Comparison of ENCODE assay signal across 12 cellular contexts in genomic region chr11:33721984-33722383, GRCh38. TPM values are rescaled to one million over a fixed set of nuclear protein-coding genes. Genes with fewer than 3 reads are reported as not detected.
DNase-seq lines count a peak whose midpoint lies in the region; ATAC-seq and TF ChIP-seq lines count a peak whose summit lies in the region.
"Had no signal": no experiment of that assay in that cellular context is flagged by ENCODE, and none has a peak within 500 bp of the region (broad histone marks: within the 10 kb centered on the region; RNA-seq: fewer than 3 reads in every experiment).

No MANE protein-coding gene starts in this region.

- intact Hi-C loops in Right ventricle myocardium superior (cut with DNase I) (no loop called here), left cardiac atrium (cut with DNase I) (no loop called here), transverse colon (cut with DNase I; ENCODE audit: low total_unique reads) (no loop called here)

- H3K4me3 ChIP-seq in coronary artery = no peak overlapping the region
- no peak overlapping the region for H3K4me3 ChIP-seq in transverse colon

- H3K27ac ChIP-seq in coronary artery (peak overlapping the region; percentile 28 to 82), transverse colon (peak overlapping the region; percentile 52 to 74 (median 62))
- H3K27ac ChIP-seq: KMS-11 had no signal

- peaks cover 18 to 48% (median 22%) of the 10 kb centered on the region in 4 donors for H3K4me1 ChIP-seq in transverse colon

- no peak for TF ChIP-seq EP300 in transverse colon (IDR thresholded peaks at IDR 0.05; ENCODE audit: low read depth)

- no peaks in the 10 kb centered on the region for H3K9me3 ChIP-seq in transverse colon

- 89% methylated on average over 4 of the region's 5 CpGs; no CpG with 5 or more reads in 1 of the 2 donors for WGBS in transverse colon (ENCODE audit: low coverage in 1 of 2), 2 donors

- in situ Hi-C loops in transverse colon (cut with MboI; ENCODE audit: low pct_ligation_motif_present in 1 of 4, low pct_unique_long_range_greater_than_20kb in 1 of 4, low sequenced_read_pairs in 3 of 4) = no loop called here

- no peak for TF ChIP-seq POLR2A in transverse colon (IDR thresholded peaks at IDR 0.05)

- peak; percentile 11 for ATAC-seq in Right ventricle myocardium superior (ENCODE audit: poor library complexity)
- ATAC-seq in left cardiac atrium = no peak

- peaks cover 0 to 25% (median 12%) of the 10 kb centered on the region in 4 donors for H3K36me3 ChIP-seq in transverse colon

- DNase-seq in Right ventricle myocardium superior (no peak), left cardiac atrium (no peak), coronary artery (ENCODE audit: low spot score) (no peak), myocyte (ENCODE audit: low read depth) (peak; percentile 34), transverse colon (no peak), EL (no peak), OCI-M2 (lab: John Stamatoyannopoulos, UW; ENCODE audit: unreplicated experiment) (no peak)
- no peak for DNase-seq in activated naive CD4-positive, alpha-beta T cell (lab: John Stamatoyannopoulos, UW)
- DNase-seq: activated T-cell treated with anti-CD3 and anti-CD28 coated beads, Interleukin-2, amount 50 U/mL, for 4 hours; GOT3; midbrain had no signal

- TF ChIP-seq CTCF in coronary artery (IDR thresholded peaks at IDR 0.05) (no peak), transverse colon (IDR thresholded peaks at IDR 0.05) (no peak)

- H3K27me3 ChIP-seq in transverse colon = no peaks in the 10 kb centered on the region

RNA-seq across cellular contexts. Expression of gene CD59, which starts 14.2 kb away (rescaled TPM):
- 713 TPM for total RNA-seq in Right ventricle myocardium superior
- total RNA-seq in left cardiac atrium = 100 to 1,000 TPM; 633 to 874 TPM
- total RNA-seq in myocyte = 434 and 480 TPM in 2 replicates
- 618 TPM for polyA plus RNA-seq in myocyte (2012)
- total RNA-seq in transverse colon = 100 to 1,000 TPM in 3 of 4 donors, 10 to 100 TPM in 1; 64.7 to 213 (median 170) TPM

RNA-seq across cellular contexts. Expression of gene C11orf91, which starts 21.4 kb away (rescaled TPM):
- total RNA-seq in Right ventricle myocardium superior (not detected), left cardiac atrium (1 to 10 TPM in 1 of 2 donors, under 1 TPM in 1; 0.29 to 1.7 TPM), myocyte (not detected in 2 replicates), transverse colon (not detected)
- polyA plus RNA-seq in myocyte (2012) = 0.11 TPM
- total RNA-seq: activated T-cell treated with anti-CD3 and anti-CD28 coated beads, Interleukin-2, amount 50 U/mL, for 4 hours had no signal

RNA-seq across cellular contexts. Expression of gene FBXO3, which starts 52.3 kb away (rescaled TPM):
- total RNA-seq in Right ventricle myocardium superior (45.3 TPM), left cardiac atrium (10 to 100 TPM; 30.5 to 31.8 TPM), myocyte (29.1 and 35.6 TPM in 2 replicates), transverse colon (10 to 100 TPM in 3 of 4 donors, 1 to 10 TPM in 1; 9.0 to 48.5 (median 30.7) TPM)
- 14.5 TPM for polyA plus RNA-seq in myocyte (2012)
